ENCODE assay signal across 2 cellular contexts in genomic region chr12:78057075-78057474, GRCh38.
TF ChIP-seq lines count a peak whose summit lies in the region.

No MANE protein-coding gene starts in this region.

TF ChIP-seq in IMR-90, 13 proteins besides CTCF, POLR2A, EP300 and RAD21 (continued from another document):
- TF ChIP-seq USF2 (IDR thresholded peaks at IDR 0.05; ENCODE audit: low read depth, low read length) (no peak), SMC3 (IDR thresholded peaks at IDR 0.05; ENCODE audit: low read depth, low read length) (no peak)

TF ChIP-seq in GM12878, 131 proteins besides CTCF, POLR2A, EP300 and RAD21:
- TF ChIP-seq BHLHE40 (IDR thresholded peaks at IDR 0.05; ENCODE audit: borderline replicate concordance in 1 of 2, low read depth in 2 of 2, low read length in 1 of 2) (peak in 1 of 2 experiments; percentile 47; a peak in 1 of 4 replicates), MTA2 (IDR thresholded peaks at IDR 0.05; ENCODE audit: low read depth) (no peak), ZBED1 (IDR thresholded peaks at IDR 0.05; ENCODE audit: borderline replicate concordance) (no peak), ZBTB11 (CRISPR knock-in tag; IDR thresholded peaks at IDR 0.05) (no peak), CREB1 (IDR thresholded peaks at IDR 0.05; ENCODE audit: low read depth) (no peak), RAD51 (IDR thresholded peaks at IDR 0.05) (peak; percentile 86), TCF7 (IDR thresholded peaks at IDR 0.05; ENCODE audit: borderline replicate concordance) (no peak), CHD2 (IDR thresholded peaks at IDR 0.05; ENCODE audit: borderline replicate concordance, low read depth, low read length) (no peak), GATAD2B (conservative IDR thresholded peaks at IDR 0.05; ENCODE audit: low read depth) (no peak)
